8 cellular contexts compared by ENCODE assay signal in genomic region chr7:99326408-99326782, GRCh38. TPM values are rescaled to one million over a fixed set of nuclear protein-coding genes. Genes with fewer than 3 reads are reported as not detected.
DNase-seq lines count a peak whose midpoint lies in the region; ATAC-seq and TF ChIP-seq lines count a peak whose summit lies in the region.

No MANE protein-coding gene starts in this region.

- TF ChIP-seq CTCF in fibroblast of villous mesenchyme (IDR thresholded peaks at IDR 0.05; ENCODE audit: insufficient read depth, low read depth, low read length) = no peak

- H3K9ac ChIP-seq in SK-N-MC (ENCODE audit: insufficient read length) (peak overlapping the region; percentile 91), skeletal muscle tissue (ENCODE audit: low read depth in 1 of 3, low read length in 3 of 3) (peak overlapping the region; percentile 90 to 99 (median 98))

- H3K27me3 ChIP-seq in H7 (ENCODE audit: control insufficient read depth, insufficient read depth, low read length) = no peaks in the 10 kb centered on the region
- H3K27me3 ChIP-seq in skeletal muscle tissue (ENCODE audit: control insufficient read depth in 3 of 3, insufficient read depth in 3 of 3, low read length in 3 of 3) = no peaks in the 10 kb centered on the region

- H3K9me3 ChIP-seq in SK-N-MC (ENCODE audit: low read depth, low read length) (no peaks in the 10 kb centered on the region), skeletal muscle tissue (ENCODE audit: control insufficient read depth in 3 of 3, low read length in 3 of 3) (no peaks in the 10 kb centered on the region)

- H3K4me3 ChIP-seq in H7 (ENCODE audit: insufficient read depth, low read depth, low read length) (peak overlapping the region; percentile 92), SK-N-MC (peak overlapping the region; percentile 95), fibroblast of villous mesenchyme (ENCODE audit: low read depth, low read length) (peak overlapping the region; percentile 70), skeletal muscle tissue (ENCODE audit: low read length in 3 of 3) (peak overlapping the region; percentile 83 to 100 (median 99))

- no peak for DNase-seq in H7
- no peak for DNase-seq in SK-N-MC (ENCODE audit: low read depth, low spot score)
- peak; percentile 7 for DNase-seq in fibroblast of villous mesenchyme (ENCODE audit: low read depth)
- no peak for DNase-seq in glomerular visceral epithelial cell (ENCODE audit: extremely low spot score)
- no peak for DNase-seq in midbrain (lab: John Stamatoyannopoulos, UW)
- no peak for DNase-seq in NCI-H2029 treated with DMSO at 0.1 percent for 48 hours (lab: John Stamatoyannopoulos, UW)

- H3K4me1 ChIP-seq in skeletal muscle tissue (ENCODE audit: control insufficient read depth in 3 of 3, insufficient read depth in 3 of 3, low read length in 3 of 3) = peaks cover 24 to 45% (median 35%) of the 10 kb centered on the region in 3 donors

- no peak for ATAC-seq in GM21737 (IDR thresholded peaks at IDR 0.05; ENCODE audit: unreplicated experiment)

- H3K27ac ChIP-seq in SK-N-MC = peak overlapping the region; percentile 60; the same call in 1 of the 2 replicates
- H3K27ac ChIP-seq in skeletal muscle tissue (ENCODE audit: low read depth, low read length) = peak overlapping the region; percentile 82

- H3K36me3 ChIP-seq in H7 (replicated peaks; ENCODE audit: control insufficient read depth, insufficient read depth, low read length) = no peaks in the 10 kb centered on the region
- H3K36me3 ChIP-seq in SK-N-MC (ENCODE audit: insufficient read depth, low read length) = peaks cover 11% of the 10 kb centered on the region
- H3K36me3 ChIP-seq in skeletal muscle tissue (ENCODE audit: control insufficient read depth in 3 of 3, insufficient read depth in 3 of 3, low read length in 3 of 3) = peaks cover 0 to 4% (median 3%) of the 10 kb centered on the region in 3 donors

RNA-seq across cellular contexts. Expression of gene ARPC1A, which starts 0.7 kb away (rescaled TPM):
- total RNA-seq in H7 (2014; rRNA removed; shearing (Covaris generic)) = 168 and 188 TPM in 2 replicates
- 158 and 160 TPM in 2 replicates for total RNA-seq in fibroblast of villous mesenchyme
- 53.2 TPM for total RNA-seq in skeletal muscle tissue

RNA-seq across cellular contexts. Expression of gene ARPC1B, which starts 48.1 kb away (rescaled TPM):
- total RNA-seq in H7 (2014; rRNA removed; shearing (Covaris generic)) = 108 and 126 TPM in 2 replicates
- total RNA-seq in fibroblast of villous mesenchyme (186 and 241 TPM in 2 replicates), skeletal muscle tissue (44.9 TPM)

RNA-seq across cellular contexts. Expression of gene MYH16, which starts 53.8 kb away (rescaled TPM):
- not detected in 2 replicates for total RNA-seq in H7 (2014; rRNA removed; shearing (Covaris generic))
- total RNA-seq in fibroblast of villous mesenchyme = not detected in 2 replicates
- not detected for total RNA-seq in skeletal muscle tissue
